In the genomic region with DNA sequence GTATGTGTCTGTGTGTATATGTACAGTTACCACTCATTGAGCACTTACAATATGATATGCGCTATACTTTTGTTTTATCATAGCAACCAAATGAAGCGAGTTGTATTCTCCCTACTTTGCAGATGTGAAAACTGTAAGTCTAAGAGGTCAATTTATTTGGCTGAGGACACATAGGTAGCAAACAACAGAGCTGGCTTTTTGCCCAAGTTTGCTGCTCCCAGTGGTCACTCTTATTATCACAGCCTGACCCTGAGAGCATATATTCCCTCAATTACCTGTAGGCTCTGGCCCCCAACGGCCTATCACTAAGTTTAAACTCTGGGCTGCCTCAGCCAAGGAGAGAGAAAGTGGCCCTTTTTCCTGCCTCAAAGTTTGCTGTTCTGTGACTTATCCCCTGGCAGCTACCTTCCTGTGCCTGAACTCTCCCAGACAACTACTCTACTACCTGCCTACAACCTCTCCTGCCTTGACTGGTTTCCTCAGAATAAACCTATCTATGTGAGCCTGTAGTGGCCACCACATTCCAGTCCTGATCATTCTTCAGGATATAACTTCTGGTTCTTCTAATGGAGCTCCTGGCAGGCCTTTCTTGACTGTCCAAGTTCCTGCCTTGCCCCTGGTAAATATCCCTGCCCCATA, we compare ENCODE assay signal across 8 cellular contexts.
A peak's percentile ranks its signal among the peaks of the same experiment; 100 is the strongest.
DNase-seq lines count a peak whose midpoint lies in the region; ATAC-seq and TF ChIP-seq lines count a peak whose summit lies in the region.

No MANE protein-coding gene starts in this region.

- H3K27ac Mint-ChIP-seq in activated T-helper 17 cell treated with anti-CD3 and anti-CD28 coated beads, Interleukin-2, amount 50 U/mL, for 72 hours, result no peak overlapping the region

- no peaks in the 10 kb centered on the region for H3K27me3 ChIP-seq in Panc1 (ENCODE audit: control insufficient read depth, insufficient read depth, low read length)

- H3K36me3 Mint-ChIP-seq in activated T-helper 17 cell treated with anti-CD3 and anti-CD28 coated beads, Interleukin-2, amount 50 U/mL, for 72 hours (ENCODE audit: low read depth), result no peaks in the 10 kb centered on the region

- TF ChIP-seq CTCF in Panc1 (IDR thresholded peaks at IDR 0.05), result peak; percentile 72

- 0 out of 2 replicates have a peak, but pooled peaks cover 3% of the 10 kb centered on the region for H3K9me3 ChIP-seq in Panc1 (ENCODE audit: control insufficient read depth, insufficient read depth, low read depth, low read length)

- no peaks in the 10 kb centered on the region for H3K4me1 ChIP-seq in Panc1 (ENCODE audit: control insufficient read depth, insufficient read depth, low read length)

- no peak overlapping the region for H3K4me3 Mint-ChIP-seq in activated T-helper 17 cell treated with anti-CD3 and anti-CD28 coated beads, Interleukin-2, amount 50 U/mL, for 72 hours

- peak; percentile 38 for DNase-seq in EH (ENCODE audit: low read depth)
- peak; percentile 33 for DNase-seq in Panc1 (ENCODE audit: low read depth, low spot score)
- DNase-seq in germinal center (ENCODE audit: low spot score), result peak; percentile 22
- DNase-seq in cortex of kidney (lab: John Stamatoyannopoulos, UW), result no peak
- no peak for DNase-seq in activated CD4-positive, alpha-beta T cell treated with anti-CD3 and anti-CD28 coated beads, Interleukin-2, amount 50 U/mL, for 4 hours

- CTCF ChIA-PET in Panc1 (lab: Charles Lee), result no interaction called here

- ATAC-seq in GM19351 (IDR thresholded peaks at IDR 0.05; ENCODE audit: unreplicated experiment) (peak; percentile 98), HG03108 (IDR thresholded peaks at IDR 0.05; ENCODE audit: unreplicated experiment) (peak; percentile 84), Panc1 (0 out of 2 replicates have a peak, but pooled peaks have one; percentile 73)
- ATAC-seq in activated T-helper 17 cell treated with anti-CD3 and anti-CD28 coated beads, Interleukin-2, amount 50 U/mL, for 72 hours (replicated peaks), result no peak

- POLR2A ChIA-PET in Panc1 (lab: Charles Lee), result no interaction called here

- in situ Hi-C loops in Panc1 (cut with HindIII; ENCODE audit: low pct_unique_long_range_greater_than_20kb, low sequenced_read_pairs), result no loop called here

- H3K36me3 ChIP-seq in Panc1 (ENCODE audit: control insufficient read depth, insufficient read depth, low read length), result no peaks in the 10 kb centered on the region

- peaks cover 3% of the 10 kb centered on the region for H3K9me3 Mint-ChIP-seq in activated T-helper 17 cell treated with anti-CD3 and anti-CD28 coated beads, Interleukin-2, amount 50 U/mL, for 72 hours

- peaks cover 7% of the 10 kb centered on the region for H3K27me3 Mint-ChIP-seq in activated T-helper 17 cell treated with anti-CD3 and anti-CD28 coated beads, Interleukin-2, amount 50 U/mL, for 72 hours

- intact Hi-C loops in Panc1 (cut with micrococcal nuclease; ENCODE audit: unreplicated experiment), result no loop called here

- BruUV-seq in Panc1 (replicated peaks; lab: Mats Ljungman, UMichigan), result no TSS peak

- H3K4me1 Mint-ChIP-seq in activated T-helper 17 cell treated with anti-CD3 and anti-CD28 coated beads, Interleukin-2, amount 50 U/mL, for 72 hours, result no peaks in the 10 kb centered on the region

- no peak overlapping the region for H3K4me3 ChIP-seq in Panc1 (ENCODE audit: low read depth in 2 of 2, low read length in 2 of 2)

- H3K27ac ChIP-seq in Panc1 (ENCODE audit: low read length), result no peak overlapping the region

Comparison
In these comparisons a context has a peak if more than half of its experiments do, and no peak if none do; other contexts are left out.
1. DNase-seq: peak in EH (single experiment), Panc1 (single experiment) and germinal center (single experiment); none in cortex of kidney (single experiment) and activated CD4-positive, alpha-beta T cell treated with anti-CD3 and anti-CD28 coated beads, Interleukin-2, amount 50 U/mL, for 4 hours (0 of 2).